Comparison of ENCODE assay signal across 8 cellular contexts in the genomic region with DNA sequence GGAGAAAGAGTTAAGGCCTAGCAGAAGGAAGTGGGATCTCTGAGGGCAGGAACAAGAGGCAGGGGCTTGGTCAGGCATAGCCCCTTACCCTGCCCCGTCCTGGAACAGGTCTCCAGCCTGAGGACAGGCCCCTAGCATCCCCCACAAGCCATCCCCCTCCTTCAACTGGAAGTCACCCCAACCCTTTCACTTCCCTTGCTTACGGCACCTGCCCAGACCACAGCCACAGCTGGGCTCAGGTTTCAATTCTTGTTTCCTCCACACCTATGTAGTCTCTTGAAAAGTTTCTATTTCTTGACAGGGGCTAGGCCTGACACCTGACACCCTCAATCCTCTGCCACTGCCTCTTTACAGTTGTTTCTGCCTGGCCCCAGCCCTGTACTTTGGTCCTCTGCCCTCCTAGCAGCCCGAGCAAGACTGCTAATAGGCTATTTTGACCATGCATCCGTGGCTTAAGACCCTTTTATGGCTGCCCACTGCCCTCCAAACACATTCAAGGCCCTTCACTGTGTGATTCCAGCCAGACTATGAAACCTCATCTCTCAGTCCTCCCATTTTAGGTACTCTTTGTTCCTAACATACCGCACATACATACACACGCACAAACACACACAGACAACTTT. TPM values are rescaled to one million over a fixed set of nuclear protein-coding genes. Genes with fewer than 3 reads are reported as not detected.
DNase-seq lines count a peak whose midpoint lies in the region; ATAC-seq and TF ChIP-seq lines count a peak whose summit lies in the region.

No MANE protein-coding gene starts in this region.

- no peak for TF ChIP-seq POLR2A in breast epithelium (IDR thresholded peaks at IDR 0.05)

- H3K27me3 ChIP-seq in breast epithelium, result no peaks in the 10 kb centered on the region

- POLR2A ChIA-PET in activated CD4-positive, alpha-beta memory T cell treated with anti-CD3 and anti-CD28 coated beads for 36 hours (lab: Charles Lee), result interaction anchor here (1.2 kb wide), 1 partner anchor 11 kb away, joined by 5 read pairs; a partner anchor contains a TSS

- H3K4me1 Mint-ChIP-seq in activated CD4-positive, alpha-beta memory T cell treated with anti-CD3 and anti-CD28 coated beads for 36 hours (ENCODE audit: low read depth), result peaks cover 44% of the 10 kb centered on the region

- intact Hi-C loops in activated CD4-positive, alpha-beta memory T cell treated with anti-CD3 and anti-CD28 coated beads for 36 hours (cut with micrococcal nuclease), result loop anchor here (1.0 kb wide), 1 partner anchor 10 kb away; no protein-coding TSS in a partner anchor
- intact Hi-C loops in breast epithelium (cut with DNase I; ENCODE audit: low total_unique reads), result no loop called here

- ATAC-seq in GM19455 (IDR thresholded peaks at IDR 0.05; ENCODE audit: unreplicated experiment), result peak; percentile 61
- peak; percentile 46 for ATAC-seq in HG03457 (IDR thresholded peaks at IDR 0.05; ENCODE audit: unreplicated experiment)

- DNase-seq in DMS79 (lab: John Stamatoyannopoulos, UW) (peak; percentile 55), mesenteric fat pad (ENCODE audit: low spot score) (peak; percentile 47), breast epithelium (ENCODE audit: low spot score in 2 of 2) (no peak), NCI-H774 (lab: John Stamatoyannopoulos, UW) (no peak), 8988T (no peak)
- peak; percentile 79 for DNase-seq in activated CD4-positive, alpha-beta memory T cell treated with anti-CD3 and anti-CD28 coated beads for 36 hours

- no peak overlapping the region for H3K4me3 Mint-ChIP-seq in activated CD4-positive, alpha-beta memory T cell treated with anti-CD3 and anti-CD28 coated beads for 36 hours

- H3K36me3 ChIP-seq in breast epithelium, result no peaks in the 10 kb centered on the region

- peak overlapping the region; percentile 79 for H3K27ac Mint-ChIP-seq in activated CD4-positive, alpha-beta memory T cell treated with anti-CD3 and anti-CD28 coated beads for 36 hours

- H3K27me3 Mint-ChIP-seq in activated CD4-positive, alpha-beta memory T cell treated with anti-CD3 and anti-CD28 coated beads for 36 hours, result no peaks in the 10 kb centered on the region

- no peaks in the 10 kb centered on the region for H3K9me3 Mint-ChIP-seq in activated CD4-positive, alpha-beta memory T cell treated with anti-CD3 and anti-CD28 coated beads for 36 hours

- no peaks in the 10 kb centered on the region for H3K36me3 Mint-ChIP-seq in activated CD4-positive, alpha-beta memory T cell treated with anti-CD3 and anti-CD28 coated beads for 36 hours

- no peak overlapping the region for H3K4me3 ChIP-seq in breast epithelium

- no peak for TF ChIP-seq CTCF in breast epithelium (IDR thresholded peaks at IDR 0.05)

- H3K9me3 ChIP-seq in breast epithelium, result no peaks in the 10 kb centered on the region

- H3K4me1 ChIP-seq in breast epithelium, result no peaks in the 10 kb centered on the region

- CTCF ChIA-PET in activated CD4-positive, alpha-beta memory T cell treated with anti-CD3 and anti-CD28 coated beads for 36 hours (lab: Charles Lee), result interaction anchor here (1.0 to 3.9 kb wide), 3 partner anchors 9 to 25 kb away, joined by 3 to 22 read pairs (median 10); a partner anchor contains a TSS

- no peak overlapping the region for H3K27ac ChIP-seq in breast epithelium

RNA-seq across cellular contexts. Expression of a gene that starts 10.9 kb away (rescaled TPM):
- 10 to 100 TPM; 21.9 to 24.1 TPM for total RNA-seq in activated CD4-positive, alpha-beta memory T cell treated with anti-CD3 and anti-CD28 coated beads for 36 hours
- 54.9 TPM for total RNA-seq in mesenteric fat pad
- 10 to 100 TPM; 15.5 to 23.4 (median 19.0) TPM for total RNA-seq in breast epithelium

Comparison
In these comparisons a context has a peak if more than half of its experiments do, and no peak if none do; other contexts are left out.
1. DNase-seq: peak in DMS79 (single experiment), activated CD4-positive, alpha-beta memory T cell treated with anti-CD3 and anti-CD28 coated beads for 36 hours (single experiment) and mesenteric fat pad (single experiment); none in breast epithelium (0 of 2), NCI-H774 (single experiment) and 8988T (single experiment).